20 cellular contexts compared by ENCODE assay signal in genomic region chr9:119838210-119838609, GRCh38.
"Had no signal": no experiment of that assay in that cellular context is flagged by ENCODE, and none has a peak within 500 bp of the region (broad histone marks: within the 10 kb centered on the region; RNA-seq: fewer than 3 reads in every experiment).

No MANE protein-coding gene starts in this region.

- H3K27ac ChIP-seq: coronary artery, dorsolateral prefrontal cortex, esophagus muscularis mucosa, foreskin keratinocyte, gastroesophageal sphincter, heart left ventricle, hepatocyte, left lung, lower lobe of right lung had no signal

- ATAC-seq: foreskin keratinocyte; gastroesophageal sphincter; heart left ventricle; left cardiac atrium; left lung; left ventricle myocardium superior; lower lobe of right lung; mucosa of descending colon; naive thymus-derived CD8-positive, alpha-beta T cell had no signal

- DNase-seq: dermis blood vessel endothelial cell; dorsolateral prefrontal cortex; effector CD4-positive, alpha-beta T cell; effector memory CD4-positive, alpha-beta T cell; foreskin keratinocyte; heart left ventricle; hypothalamus; immature natural killer cell; left cardiac atrium; left lung; left ventricle myocardium superior; lower lobe of right lung; mesenchymal stem cell; mucosa of descending colon; naive B cell; naive thymus-derived CD8-positive, alpha-beta T cell had no signal

- H3K4me1 ChIP-seq: foreskin keratinocyte, heart left ventricle, left lung, lower lobe of right lung had no signal

- H3K9me3 ChIP-seq: esophagus muscularis mucosa, gastroesophageal sphincter, heart left ventricle, left lung, lower lobe of right lung, mucosa of descending colon had no signal

- H3K4me3 ChIP-seq: coronary artery, dorsolateral prefrontal cortex, esophagus muscularis mucosa, gastroesophageal sphincter, heart left ventricle, hepatocyte, left lung, lower lobe of right lung, mucosa of descending colon had no signal

- H3K36me3 ChIP-seq: esophagus muscularis mucosa, gastroesophageal sphincter, heart left ventricle, left lung, lower lobe of right lung had no signal

- H3K27me3 ChIP-seq: dorsolateral prefrontal cortex, esophagus muscularis mucosa, foreskin keratinocyte, gastroesophageal sphincter, heart left ventricle, left lung had no signal
